12 cellular contexts compared by ENCODE assay signal in the genomic region with DNA sequence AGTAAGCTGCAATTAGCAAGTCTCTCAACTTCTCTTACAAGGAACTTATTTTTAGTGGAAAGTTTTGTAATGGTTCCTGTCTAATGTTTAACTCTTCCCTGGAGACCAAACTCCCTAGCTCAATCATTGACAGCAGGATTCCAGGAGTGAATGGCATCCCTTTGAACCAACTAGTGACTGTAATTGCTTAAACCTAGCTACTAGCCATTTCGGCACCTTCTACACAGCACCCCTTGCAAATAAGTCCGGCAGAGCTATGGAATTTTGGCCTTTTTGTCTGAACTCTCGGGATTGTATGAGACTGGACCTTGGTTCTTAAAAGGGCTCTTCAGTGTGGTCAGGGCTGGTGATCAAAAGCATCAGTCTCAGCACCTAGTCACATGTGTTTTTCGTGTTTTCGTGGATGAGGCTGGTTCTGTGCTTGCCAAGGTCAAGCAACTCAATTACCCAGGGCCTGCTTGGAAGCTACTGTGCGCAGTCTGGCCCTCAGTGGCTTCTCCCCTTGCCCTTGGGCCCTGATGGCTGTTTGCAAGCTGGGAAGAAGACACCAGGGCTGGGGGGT.
A peak's percentile ranks its signal among the peaks of the same experiment; 100 is the strongest.
DNase-seq lines count a peak whose midpoint lies in the region; ATAC-seq, FAIRE-seq and TF ChIP-seq lines count a peak whose summit lies in the region.
"Had no signal": no experiment of that assay in that cellular context is flagged by ENCODE, and none has a peak within 500 bp of the region (broad histone marks: within the 10 kb centered on the region; RNA-seq: fewer than 3 reads in every experiment).

No MANE protein-coding gene starts in this region.

- TF ChIP-seq CTCF in H1 (IDR thresholded peaks at IDR 0.05; ENCODE audit: control extremely low read depth in 1 of 3, insufficient read depth in 1 of 3, low read depth in 1 of 3, low read length in 3 of 3) (no peak), nephron (IDR thresholded peaks at IDR 0.05; ENCODE audit: unreplicated experiment in 3 of 3) (no peak)

- H3K27ac ChIP-seq in CD8-positive, alpha-beta memory T cell (ENCODE audit: low read depth, low read length), result no peak overlapping the region
- no peak overlapping the region for H3K27ac ChIP-seq in H1 (ENCODE audit: low read depth, low read length)

- H2BK12ac ChIP-seq in H1 (ENCODE audit: low read depth, low read length), result no peak overlapping the region

- peak overlapping the region; percentile 71 for H4K91ac ChIP-seq in H1 (replicated peaks; ENCODE audit: insufficient read length, low read length)

- H3K36me3 Mint-ChIP-seq in CD8-positive, alpha-beta memory T cell, result peaks cover 11 to 43% (median 28%) of the 10 kb centered on the region in 3 donors
- no peaks in the 10 kb centered on the region for H3K36me3 Mint-ChIP-seq in nephron (ENCODE audit: low read depth)

- 88% methylated on average over 6 of the region's 6 CpGs; no CpG with 5 or more reads in 1 of the 2 experiments for WGBS in H1 (ENCODE audit: extremely low coverage in 1 of 2, insufficient coverage in 1 of 2, insufficient read length in 1 of 2, insufficient replicate concordance in 2 of 2, low coverage in 1 of 2, low lambda C conversion rate in 2 of 2, missing lambda C conversion rate in 1 of 2), 2 experiments

- H3K27ac Mint-ChIP-seq in CD8-positive, alpha-beta memory T cell, result peak overlapping the region in 5 of 8 donors; percentile 65 to 90 (median 82)
- peak overlapping the region; percentile 88 to 98 (median 91) for H3K27ac Mint-ChIP-seq in nephron

- no peak overlapping the region for H2AFZ ChIP-seq in H1 (ENCODE audit: low read length)

- no peaks in the 10 kb centered on the region for H4K20me1 ChIP-seq in H1 (replicated peaks in 1 of 2; ENCODE audit: control insufficient read depth in 1 of 2, insufficient read depth in 2 of 2, low read length in 2 of 2)

- H3K56ac ChIP-seq in H1 (replicated peaks; ENCODE audit: insufficient read length, low read depth, low read length), result no peak overlapping the region

- peaks cover 68 to 92% (median 89%) of the 10 kb centered on the region in 3 donors for H3K4me1 Mint-ChIP-seq in CD8-positive, alpha-beta memory T cell
- H3K4me1 Mint-ChIP-seq in nephron, result peaks cover 30% of the 10 kb centered on the region

- H4K8ac ChIP-seq in H1 (ENCODE audit: extremely low read depth, insufficient read depth, low read length), result no peak overlapping the region

- no peak overlapping the region for H3K4me2 ChIP-seq in H1 (ENCODE audit: insufficient read depth in 1 of 2, low read depth in 2 of 2, low read length in 2 of 2)

- H3K4me3 Mint-ChIP-seq in CD8-positive, alpha-beta memory T cell, result peak overlapping the region in 4 of 7 donors; percentile 46 to 66 (median 58)
- peak overlapping the region in 1 of 3 experiments; percentile 36 for H3K4me3 Mint-ChIP-seq in nephron

- H3K18ac ChIP-seq in H1 (ENCODE audit: extremely low read depth, low read length), result no peak overlapping the region; the same call in 1 of the 2 replicates

- H3K23ac ChIP-seq in H1 (ENCODE audit: insufficient read length), result no peak overlapping the region

- CTCF ChIA-PET in CD8-positive, alpha-beta memory T cell (lab: Charles Lee), result interaction anchor here (1.3 to 1.5 kb wide), 3 partner anchors 14 to 100 kb away, joined by 3 to 5 read pairs (median 3); no protein-coding TSS in a partner anchor
- CTCF ChIA-PET in H1 (lab: Charles Lee; ENCODE audit: partially characterized antibody), result interaction anchor here (0.8 to 1.7 kb wide), 6 partner anchors 10 to 284 kb away, joined by 3 to 6 read pairs (median 4); no protein-coding TSS in a partner anchor

- no peaks in the 10 kb centered on the region for H3K9me3 ChIP-seq in CD8-positive, alpha-beta memory T cell (ENCODE audit: low read length)
- no peaks in the 10 kb centered on the region for H3K9me3 ChIP-seq in H1 (ENCODE audit: insufficient read depth in 2 of 2, low read depth in 1 of 2, low read length in 1 of 2)

- no peak overlapping the region for H2BK15ac ChIP-seq in H1 (ENCODE audit: low read length)

- H4K5ac ChIP-seq in H1 (ENCODE audit: insufficient read length, low read depth, low read length), result no peak overlapping the region

- FAIRE-seq in H1 (lab: Jason Lieb, UNC), result no peak

- no peak for DNase-seq in CD8-positive, alpha-beta memory T cell
- DNase-seq in LHCN-M2 (ENCODE audit: low read depth) (peak; percentile 19), H1 (ENCODE audit: low read depth in 1 of 2, low spot score in 2 of 2) (no peak), UCSD-AML1 (lab: John Stamatoyannopoulos, UW; ENCODE audit: unreplicated experiment) (no peak), COLO829 (ENCODE audit: low spot score) (no peak)
- DNase-seq: activated naive CD4-positive, alpha-beta T cell treated with anti-CD3 and anti-CD28 coated beads, Interleukin-2, amount 50 U/mL, for 16 hours; erythroblast; midbrain; stimulated activated CD4-positive, alpha-beta T cell treated with anti-CD3 and anti-CD28 coated beads, Interleukin-2, amount 100 ng/mL, for 24 hours had no signal

- H3K36me3 ChIP-seq in CD8-positive, alpha-beta memory T cell (ENCODE audit: insufficient read depth, low read length), result no peaks in the 10 kb centered on the region
- no peaks in the 10 kb centered on the region for H3K36me3 ChIP-seq in H1 (ENCODE audit: control insufficient read depth in 2 of 4, insufficient read depth in 4 of 4, low read length in 3 of 4)

- no peaks in the 10 kb centered on the region for H3K23me2 ChIP-seq in H1 (ENCODE audit: low read depth, low read length)

- H3K9me3 Mint-ChIP-seq in CD8-positive, alpha-beta memory T cell, result peaks cover 0 to 7% (median 0%) of the 10 kb centered on the region in 5 donors
- H3K9me3 Mint-ChIP-seq in nephron, result peaks cover 8% of the 10 kb centered on the region

- peaks cover 28% of the 10 kb centered on the region for H3K4me1 ChIP-seq in CD8-positive, alpha-beta memory T cell (ENCODE audit: insufficient read depth, low read length)
- H3K4me1 ChIP-seq in H1 (replicated peaks in 1 of 4; ENCODE audit: control insufficient read depth in 3 of 4, insufficient read depth in 4 of 4, low read length in 3 of 4), result peaks cover 0 to 7% (median 3%) of the 10 kb centered on the region in 4 experiments; a peak in 2 of 7 replicates

- no peak overlapping the region for H2BK20ac ChIP-seq in H1 (ENCODE audit: low read length)

- no peak overlapping the region for H3K9ac ChIP-seq in H1 (replicated peaks in 1 of 4; ENCODE audit: extremely low read depth in 1 of 4, low read depth in 3 of 4, low read length in 3 of 4)

- H3K4ac ChIP-seq in H1 (replicated peaks; ENCODE audit: insufficient read length, low read depth, low read length), result no peak overlapping the region

- H3K79me2 ChIP-seq in H1 (ENCODE audit: control insufficient read depth in 1 of 2, insufficient read depth in 2 of 2, low read length in 2 of 2), result no peaks in the 10 kb centered on the region

- no peaks in the 10 kb centered on the region for H3K27me3 ChIP-seq in CD8-positive, alpha-beta memory T cell (ENCODE audit: insufficient read depth, low read length, poor library complexity, severe bottlenecking)
- peaks cover 0 to 2% (median 0%) of the 10 kb centered on the region in 4 experiments; a peak in 1 of 7 replicates for H3K27me3 ChIP-seq in H1 (replicated peaks in 1 of 4; ENCODE audit: control insufficient read depth in 3 of 4, extremely low read depth in 1 of 4, insufficient read depth in 3 of 4, low read length in 3 of 4)

- no peak for TF ChIP-seq RAD21 in H1 (IDR thresholded peaks at IDR 0.05 in 1 of 2, conservative IDR thresholded peaks at IDR 0.05 in 1 of 2; ENCODE audit: low read depth in 2 of 2, low read length in 2 of 2)

- no peak overlapping the region for H3K4me3 ChIP-seq in CD8-positive, alpha-beta memory T cell (ENCODE audit: low read length)
- H3K4me3 ChIP-seq in H1 (ENCODE audit: extremely low read depth in 1 of 4, insufficient read depth in 2 of 4, low read depth in 3 of 4, low read length in 4 of 4), result no peak overlapping the region

- H3K27me3 Mint-ChIP-seq in CD8-positive, alpha-beta memory T cell, result no peaks in the 10 kb centered on the region
- H3K27me3 Mint-ChIP-seq in nephron (ENCODE audit: low read depth), result no peaks in the 10 kb centered on the region

- no peak for TF ChIP-seq POLR2A in H1 (IDR thresholded peaks at IDR 0.05; ENCODE audit: control extremely low read depth in 1 of 2, low read depth in 2 of 2, low read length in 2 of 2)

- ATAC-seq in HG03442 (IDR thresholded peaks at IDR 0.05; ENCODE audit: unreplicated experiment) (no peak), GM18907 (IDR thresholded peaks at IDR 0.05; ENCODE audit: unreplicated experiment) (no peak)

- POLR2A ChIA-PET in CD8-positive, alpha-beta memory T cell (lab: Charles Lee), result interaction anchor here (1.6 kb wide), 2 partner anchors 13 to 14 kb away, joined by 5 read pairs; no protein-coding TSS in a partner anchor
- POLR2A ChIA-PET in H1 (lab: Charles Lee; ENCODE audit: partially characterized antibody), result no interaction called here

- H2BK120ac ChIP-seq in H1 (replicated peaks; ENCODE audit: low read depth, low read length), result no peak overlapping the region

- no peaks in the 10 kb centered on the region for H3K79me1 ChIP-seq in H1 (ENCODE audit: low read depth, low read length)

- no peak overlapping the region for H3K14ac ChIP-seq in H1 (ENCODE audit: insufficient read length)

- H2BK5ac ChIP-seq in H1 (ENCODE audit: low read depth, low read length), result no peak overlapping the region

- no peak overlapping the region for H2AK5ac ChIP-seq in H1 (ENCODE audit: low read depth, low read length)

- TF ChIP-seq EP300 in H1 (IDR thresholded peaks at IDR 0.05; ENCODE audit: borderline replicate concordance in 1 of 2, low read depth in 2 of 2, low read length in 2 of 2), result no peak

TF ChIP-seq in H1, 55 proteins besides CTCF, POLR2A, EP300 and RAD21 (continues in another document):
- no peak for TF ChIP-seq TAF7 (optimal IDR thresholded peaks at IDR 0.05; ENCODE audit: borderline replicate concordance, low read depth, low read length)
- no peak for TF ChIP-seq SIRT6 (IDR thresholded peaks at IDR 0.05; ENCODE audit: low read length)
- no peak for TF ChIP-seq ZNF274 (IDR thresholded peaks at IDR 0.05; ENCODE audit: borderline replicate concordance, extremely low read depth, low read length)
- no peak for TF ChIP-seq NANOG (IDR thresholded peaks at IDR 0.05; ENCODE audit: insufficient read depth, low read depth, low read length, poor library complexity, severe bottlenecking)
- TF ChIP-seq CEBPB (IDR thresholded peaks at IDR 0.05; ENCODE audit: low read depth, low read length), result no peak
- TF ChIP-seq BACH1 (IDR thresholded peaks at IDR 0.05; ENCODE audit: low read length), result no peak
- TF ChIP-seq CTBP2 (IDR thresholded peaks at IDR 0.05; ENCODE audit: borderline replicate concordance, insufficient read depth, insufficient read length, low read length), result no peak
- TF ChIP-seq RNF2 (IDR thresholded peaks at IDR 0.05; ENCODE audit: borderline replicate concordance, low read depth, low read length, missing control alignments, poor library complexity, severe bottlenecking), result no peak
- TF ChIP-seq, protein P1, sequence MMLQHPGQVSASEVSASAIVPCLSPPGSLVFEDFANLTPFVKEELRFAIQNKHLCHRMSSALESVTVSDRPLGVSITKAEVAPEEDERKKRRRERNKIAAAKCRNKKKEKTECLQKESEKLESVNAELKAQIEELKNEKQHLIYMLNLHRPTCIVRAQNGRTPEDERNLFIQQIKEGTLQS (IDR thresholded peaks at IDR 0.05; ENCODE audit: insufficient read depth, low read depth, low read length), result no peak
- no peak for TF ChIP-seq KDM4A (IDR thresholded peaks at IDR 0.05; ENCODE audit: low read depth, low read length, severe bottlenecking)
